Comparison of ENCODE assay signal across 16 cellular contexts in genomic region chr12:87317302-87317701, GRCh38.
DNase-seq lines count a peak whose midpoint lies in the region; ATAC-seq and TF ChIP-seq lines count a peak whose summit lies in the region.
"Had no signal": no experiment of that assay in that cellular context is flagged by ENCODE, and none has a peak within 500 bp of the region (broad histone marks: within the 10 kb centered on the region; RNA-seq: fewer than 3 reads in every experiment).

No MANE protein-coding gene starts in this region.

- H3K27me3 ChIP-seq in IMR-90 (ENCODE audit: control insufficient read depth, insufficient read depth, low read length) (no peaks in the 10 kb centered on the region), SK-N-SH (ENCODE audit: insufficient read depth) (no peaks in the 10 kb centered on the region)
- H3K27me3 ChIP-seq: BE2C had no signal

- TF ChIP-seq RAD21 in IMR-90 (IDR thresholded peaks at IDR 0.05; ENCODE audit: low read length) (no peak), SK-N-SH (IDR thresholded peaks at IDR 0.05; ENCODE audit: low read length) (no peak)

- H3K23ac ChIP-seq in IMR-90 (ENCODE audit: low read depth, low read length): no peak overlapping the region; the same call in 1 of the 2 replicates

- H3K36me3 ChIP-seq in IMR-90 (ENCODE audit: control insufficient read depth, insufficient read depth, low read length) (no peaks in the 10 kb centered on the region), SK-N-SH (replicated peaks in 1 of 2; ENCODE audit: control insufficient read depth in 1 of 2, insufficient read depth in 2 of 2, low read length in 1 of 2) (no peaks in the 10 kb centered on the region)
- H3K36me3 ChIP-seq: BE2C had no signal

- no peaks in the 10 kb centered on the region for H3K79me2 ChIP-seq in SK-N-SH (ENCODE audit: insufficient read depth)

- no peak overlapping the region for H2BK20ac ChIP-seq in IMR-90 (ENCODE audit: low read depth, low read length)

- no TSS peak for BruUV-seq in IMR-90 (replicated peaks; lab: Mats Ljungman, UMichigan)

- H3K4me1 ChIP-seq in IMR-90 (ENCODE audit: control insufficient read depth, insufficient read depth, low read length): peaks cover 4% of the 10 kb centered on the region; the same call in 1 of the 2 replicates
- peaks cover 0 to 11% of the 10 kb centered on the region in 2 experiments; a peak in 2 of 4 replicates for H3K4me1 ChIP-seq in SK-N-SH (ENCODE audit: control insufficient read depth in 1 of 2, insufficient read depth in 2 of 2, low read depth in 1 of 2, low read length in 1 of 2)
- H3K4me1 ChIP-seq: BE2C had no signal

- in situ Hi-C loops in IMR-90 (cut with MboI; ENCODE audit: low sequenced_read_pairs): no loop called here

- H2BK15ac ChIP-seq in IMR-90 (ENCODE audit: low read depth, low read length): no peak overlapping the region

- DNase-seq in DMS53 (lab: John Stamatoyannopoulos, UW): peak; percentile 41
- DNase-seq in IMR-90: peak; percentile 8
- DNase-seq in SK-N-SH: no peak
- DNase-seq in epithelial cell of prostate (ENCODE audit: low read depth, low spot score): peak; percentile 53
- DNase-seq in activated CD8-positive, alpha-beta T cell treated with anti-CD3 and anti-CD28 coated beads for 36 hours: no peak
- DNase-seq in EL: no peak
- DNase-seq: BE2C; CD4-positive, alpha-beta memory T cell; DND-41; NCI-H146; NCI-H2081 treated with DMSO at 0.1 percent for 48 hours; NCI-H446 treated with DMSO at 0.1 percent for 48 hours; T-cell had no signal

- 100% methylated on average over 2 of the region's 4 CpGs; no CpG with 5 or more reads in 1 of the 2 experiments for WGBS in IMR-90 (ENCODE audit: extremely low coverage in 2 of 2, insufficient read length in 1 of 2), 2 experiments
- 70% methylated on average over 4 of the region's 4 CpGs for WGBS in SK-N-SH (ENCODE audit: low lambda C conversion rate)

- no peak overlapping the region for H3K14ac ChIP-seq in IMR-90 (replicated peaks; ENCODE audit: low read depth, low read length)

- ATAC-seq in IMR-90 (ENCODE audit: low read depth) (peak; percentile 21; the same call in 1 of the 2 replicates), GM18867 (IDR thresholded peaks at IDR 0.05; ENCODE audit: unreplicated experiment) (no peak), GM18498 (IDR thresholded peaks at IDR 0.05; ENCODE audit: unreplicated experiment) (no peak)
- no peak for ATAC-seq in activated CD8-positive, alpha-beta T cell treated with anti-CD3 and anti-CD28 coated beads for 36 hours
- ATAC-seq: T-cell had no signal

- no peak overlapping the region for H4K8ac ChIP-seq in IMR-90 (ENCODE audit: low read depth in 2 of 2, low read length in 2 of 2)

- no peak overlapping the region for H2AFZ ChIP-seq in IMR-90 (replicated peaks; ENCODE audit: low read length, poor library complexity)
- H2AFZ ChIP-seq in SK-N-SH (ENCODE audit: low read depth): peak overlapping the region; percentile 36; the same call in 1 of the 2 replicates

- no peak overlapping the region for H3K9ac ChIP-seq in IMR-90 (ENCODE audit: low read depth, low read length)
- H3K9ac ChIP-seq in SK-N-SH: no peak overlapping the region

- H2AK5ac ChIP-seq in IMR-90 (ENCODE audit: low read depth, low read length): no peak overlapping the region

- H3K4me3 ChIP-seq in IMR-90 (ENCODE audit: insufficient read depth, low read depth, low read length): no peak overlapping the region
- no peak overlapping the region for H3K4me3 ChIP-seq in SK-N-SH (ENCODE audit: low read depth in 2 of 2, low read length in 1 of 2)

- H4K5ac ChIP-seq in IMR-90 (ENCODE audit: low read depth, low read length): no peak overlapping the region

- H3K79me1 ChIP-seq in IMR-90 (ENCODE audit: low read depth in 1 of 2, low read length in 2 of 2): no peaks in the 10 kb centered on the region

- H3K4ac ChIP-seq in IMR-90 (ENCODE audit: low read depth, low read length): 0 out of 2 replicates have a peak overlapping the region, but pooled peaks have one; percentile 7

- no peaks in the 10 kb centered on the region for H3K4me1 Mint-ChIP-seq in activated CD8-positive, alpha-beta T cell treated with anti-CD3 and anti-CD28 coated beads for 36 hours (ENCODE audit: low read depth)
- H3K4me1 Mint-ChIP-seq: CD4-positive, alpha-beta memory T cell; T-cell had no signal

- POLR2A ChIA-PET in IMR-90 (lab: Charles Lee; ENCODE audit: unreplicated experiment): no interaction called here
- POLR2A ChIA-PET in SK-N-SH (lab: Yijun Ruan, JAX): no interaction called here
- POLR2A ChIA-PET in activated CD8-positive, alpha-beta T cell treated with anti-CD3 and anti-CD28 coated beads for 36 hours (lab: Charles Lee): no interaction called here

- TF ChIP-seq EP300 in SK-N-SH (IDR thresholded peaks at IDR 0.05; ENCODE audit: borderline replicate concordance in 1 of 2, low read depth in 1 of 2, low read length in 1 of 2): no peak

- H2BK120ac ChIP-seq in IMR-90 (ENCODE audit: low read depth, low read length): no peak overlapping the region

- no peak overlapping the region for H3K27ac Mint-ChIP-seq in activated CD8-positive, alpha-beta T cell treated with anti-CD3 and anti-CD28 coated beads for 36 hours
- H3K27ac Mint-ChIP-seq: CD4-positive, alpha-beta memory T cell; IgD-negative memory B cell; T-cell had no signal

- H2AK9ac ChIP-seq in IMR-90 (replicated peaks; ENCODE audit: low read depth, low read length, poor library complexity): no peak overlapping the region

- H2BK5ac ChIP-seq in IMR-90 (ENCODE audit: low read depth, low read length, poor library complexity, severe bottlenecking): no peak overlapping the region

- H3K9me1 ChIP-seq in IMR-90 (ENCODE audit: insufficient read depth, low read length): no peaks in the 10 kb centered on the region

- CTCF ChIA-PET in IMR-90 (lab: Yijun Ruan, JAX): no interaction called here
- CTCF ChIA-PET in SK-N-SH (lab: Yijun Ruan, JAX): no interaction called here
- CTCF ChIA-PET in activated CD8-positive, alpha-beta T cell treated with anti-CD3 and anti-CD28 coated beads for 36 hours (lab: Charles Lee): no interaction called here

- H3K4me3 Mint-ChIP-seq in activated CD8-positive, alpha-beta T cell treated with anti-CD3 and anti-CD28 coated beads for 36 hours: no peak overlapping the region
- H3K4me3 Mint-ChIP-seq: CD4-positive, alpha-beta memory T cell; IgD-negative memory B cell; T-cell had no signal

- dilution Hi-C loops in IMR-90 (cut with HindIII; ENCODE audit: low sequenced_read_pairs, unreplicated experiment): no loop called here

- no peaks in the 10 kb centered on the region for H3K9me2 ChIP-seq in SK-N-SH

- H3K27ac ChIP-seq in IMR-90 (ENCODE audit: insufficient read depth, low read length) (no peak overlapping the region), SK-N-SH (ENCODE audit: low read depth in 2 of 2, low read length in 1 of 2) (peak overlapping the region in 1 of 2 experiments; percentile 51; a peak in 2 of 4 replicates), epithelial cell of prostate (no peak overlapping the region)

- peaks cover 2% of the 10 kb centered on the region for H3K9me3 Mint-ChIP-seq in activated CD8-positive, alpha-beta T cell treated with anti-CD3 and anti-CD28 coated beads for 36 hours

- H3K56ac ChIP-seq in IMR-90 (ENCODE audit: extremely low read depth, insufficient read depth, low read length): no peak overlapping the region

- H3K18ac ChIP-seq in IMR-90 (ENCODE audit: low read depth, low read length): no peak overlapping the region

- H3K36me3 Mint-ChIP-seq in activated CD8-positive, alpha-beta T cell treated with anti-CD3 and anti-CD28 coated beads for 36 hours (ENCODE audit: low read depth): no peaks in the 10 kb centered on the region
- H3K36me3 Mint-ChIP-seq: CD4-positive, alpha-beta memory T cell; IgD-negative memory B cell; T-cell had no signal

- H3F3A ChIP-seq in SK-N-SH (replicated peaks; ENCODE audit: insufficient read depth): peaks cover 9% of the 10 kb centered on the region

- intact Hi-C loops in IMR-90 (cut with micrococcal nuclease): no loop called here
- intact Hi-C loops in activated CD8-positive, alpha-beta T cell treated with anti-CD3 and anti-CD28 coated beads for 36 hours (cut with micrococcal nuclease): no loop called here

- no peaks in the 10 kb centered on the region for H3K27me3 Mint-ChIP-seq in activated CD8-positive, alpha-beta T cell treated with anti-CD3 and anti-CD28 coated beads for 36 hours
- H3K27me3 Mint-ChIP-seq: CD4-positive, alpha-beta memory T cell; IgD-negative memory B cell; T-cell had no signal

- H3K4me2 ChIP-seq in IMR-90 (ENCODE audit: low read depth, low read length): no peak overlapping the region
- no peak overlapping the region for H3K4me2 ChIP-seq in SK-N-SH

- TF ChIP-seq CTCF in IMR-90 (conservative IDR thresholded peaks at IDR 0.05; ENCODE audit: low read depth, low read length) (no peak), SK-N-SH (IDR thresholded peaks at IDR 0.05) (no peak)
- TF ChIP-seq CTCF in activated CD8-positive, alpha-beta T cell treated with anti-CD3 and anti-CD28 coated beads for 36 hours (IDR thresholded peaks at IDR 0.05): no peak

- H4K91ac ChIP-seq in IMR-90 (ENCODE audit: insufficient read depth, low read depth, low read length): no peak overlapping the region

- H3K9me3 ChIP-seq in IMR-90 (ENCODE audit: control insufficient read depth, insufficient read depth, low read length) (no peaks in the 10 kb centered on the region), SK-N-SH (no peaks in the 10 kb centered on the region)
- H3K9me3 ChIP-seq: BE2C had no signal

- no peak for TF ChIP-seq POLR2A in IMR-90 (IDR thresholded peaks at IDR 0.05; ENCODE audit: low read depth, low read length)

- H4K20me1 ChIP-seq in IMR-90 (ENCODE audit: insufficient read depth, low read length) (no peaks in the 10 kb centered on the region), SK-N-SH (ENCODE audit: insufficient read depth) (no peaks in the 10 kb centered on the region)

TF ChIP-seq in IMR-90, 13 proteins besides CTCF, POLR2A, EP300 and RAD21 (continues in another document):
- TF ChIP-seq MAZ (IDR thresholded peaks at IDR 0.05; ENCODE audit: borderline replicate concordance, low read depth, low read length): no peak

TF ChIP-seq in SK-N-SH, 30 proteins besides CTCF, POLR2A, EP300 and RAD21 (continues in another document):
- no peak for TF ChIP-seq MAX (IDR thresholded peaks at IDR 0.05; ENCODE audit: low read depth)
- no peak for TF ChIP-seq TEAD4 (IDR thresholded peaks at IDR 0.05; ENCODE audit: borderline replicate concordance, insufficient read depth)
- no peak for TF ChIP-seq SMC3 (IDR thresholded peaks at IDR 0.05; ENCODE audit: low read depth, low read length)
- no peak for TF ChIP-seq JUND (IDR thresholded peaks at IDR 0.05)
- TF ChIP-seq, protein P1, sequence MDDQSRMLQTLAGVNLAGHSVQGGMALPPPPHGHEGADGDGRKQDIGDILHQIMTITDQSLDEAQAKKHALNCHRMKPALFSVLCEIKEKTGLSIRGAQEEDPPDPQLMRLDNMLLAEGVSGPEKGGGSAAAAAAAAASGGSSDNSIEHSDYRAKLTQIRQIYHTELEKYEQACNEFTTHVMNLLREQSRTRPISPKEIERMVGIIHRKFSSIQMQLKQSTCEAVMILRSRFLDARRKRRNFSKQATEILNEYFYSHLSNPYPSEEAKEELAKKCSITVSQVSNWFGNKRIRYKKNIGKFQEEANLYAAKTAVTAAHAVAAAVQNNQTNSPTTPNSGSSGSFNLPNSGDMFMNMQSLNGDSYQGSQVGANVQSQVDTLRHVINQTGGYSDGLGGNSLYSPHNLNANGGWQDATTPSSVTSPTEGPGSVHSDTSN (IDR thresholded peaks at IDR 0.05): peak; percentile 23

Comparison
In these comparisons a context has a peak if more than half of its experiments do, and no peak if none do; other contexts are left out.
1. DNase-seq: peak in DMS53 (single experiment), IMR-90 (single experiment) and epithelial cell of prostate (single experiment); none in SK-N-SH (single experiment), activated CD8-positive, alpha-beta T cell treated with anti-CD3 and anti-CD28 coated beads for 36 hours (single experiment) and EL (single experiment).